30 cellular contexts compared by ENCODE assay signal in genomic region chr3:65572175-65572777, GRCh38.
"Had no signal": no experiment of that assay in that cellular context is flagged by ENCODE, and none has a peak within 500 bp of the region (broad histone marks: within the 10 kb centered on the region; RNA-seq: fewer than 3 reads in every experiment).

No MANE protein-coding gene starts in this region.

- H3K9me3 ChIP-seq: esophagus muscularis mucosa, gastrocnemius medialis had no signal

- ATAC-seq: activated T-cell treated with anti-CD3 and anti-CD28 coated beads, Interleukin-2, amount 50 U/mL, for 72 hours; effector memory CD8-positive, alpha-beta T cell; foreskin keratinocyte; gastrocnemius medialis; heart left ventricle; T-helper 17 cell had no signal

- H3K4me3 ChIP-seq: coronary artery, esophagus muscularis mucosa, gastrocnemius medialis, heart left ventricle had no signal

- H3K27ac ChIP-seq: brain microvascular endothelial cell, coronary artery, esophagus muscularis mucosa, foreskin keratinocyte, gastrocnemius medialis had no signal

- DNase-seq: activated CD4-positive, alpha-beta memory T cell treated with anti-CD3 and anti-CD28 coated beads, Interleukin-2, amount 10 ng/mL, durations not matched to agents 7 days and 5 days; activated CD4-positive, alpha-beta T cell treated with anti-CD3 and anti-CD28 coated beads for 1 hour; activated CD4-positive, alpha-beta T cell treated with anti-CD3 and anti-CD28 coated beads for 4 hours; activated CD4-positive, alpha-beta T cell treated with anti-CD3 and anti-CD28 coated beads, Interleukin-2, amount 10 ng/mL, durations not matched to agents 7 days and 5 days; activated CD4-positive, alpha-beta T cell treated with anti-CD3 and anti-CD28 coated beads, Interleukin-2, amount 50 U/mL, for 4 hours; activated CD8-positive, alpha-beta memory T cell treated with anti-CD3 and anti-CD28 coated beads, Interleukin-2, amount 50 U/mL, for 48 hours; activated gamma-delta T cell; activated naive CD4-positive, alpha-beta T cell; activated naive CD4-positive, alpha-beta T cell treated with anti-CD3 and anti-CD28 coated beads, Interleukin-2, amount 10 ng/mL, durations not matched to agents 7 days and 5 days; activated T-cell treated with anti-CD3 and anti-CD28 coated beads for 4 hours; activated T-cell treated with anti-CD3 and anti-CD28 coated beads, Interleukin-2, amount 50 U/mL, for 24 hours; activated T-cell treated with anti-CD3 and anti-CD28 coated beads, Interleukin-2, amount 50 U/mL, for 72 hours; amniotic stem cell; anterior cingulate cortex; brain microvascular endothelial cell; dermis blood vessel endothelial cell; effector CD4-positive, alpha-beta T cell; effector memory CD8-positive, alpha-beta T cell; erythroblast; foreskin keratinocyte; gastrocnemius medialis; glutamatergic neuron; heart left ventricle; T-helper 1 cell; T-helper 17 cell; T1000 had no signal

- FAIRE-seq: astrocyte, bronchial epithelial cell had no signal

- H3K36me3 ChIP-seq: brain microvascular endothelial cell, esophagus muscularis mucosa, gastrocnemius medialis, heart left ventricle had no signal

- H3K27me3 ChIP-seq: brain microvascular endothelial cell, esophagus muscularis mucosa, foreskin keratinocyte, gastrocnemius medialis, heart left ventricle had no signal
